Comparison of ENCODE assay signal across 9 cellular contexts in genomic region chr15:62895905-62896316, GRCh38.
DNase-seq lines count a peak whose midpoint lies in the region; ATAC-seq, FAIRE-seq and TF ChIP-seq lines count a peak whose summit lies in the region.
"Had no signal": no experiment of that assay in that cellular context is flagged by ENCODE, and none has a peak within 500 bp of the region (broad histone marks: within the 10 kb centered on the region; RNA-seq: fewer than 3 reads in every experiment).

No MANE protein-coding gene starts in this region.

- ATAC-seq in K562, result no peak

- POLR2A ChIA-PET in K562 (lab: Yijun Ruan, JAX), result interaction anchor here (0.9 kb wide), 1 partner anchor 17 kb away, joined by 3 read pairs; no protein-coding TSS in a partner anchor

- no peak for TF ChIP-seq RAD21 in K562 (CRISPR knock-in tag; conservative IDR thresholded peaks at IDR 0.05 in 1 of 2, IDR thresholded peaks at IDR 0.05 in 1 of 2)

- no peak for TF ChIP-seq EP300 in K562 (IDR thresholded peaks at IDR 0.05; ENCODE audit: low read length)

- no peaks in the 10 kb centered on the region for H3K9me3 ChIP-seq in K562 (replicated peaks; ENCODE audit: control insufficient read depth, insufficient read depth, low read depth, low read length)
- no peaks in the 10 kb centered on the region for H3K9me3 ChIP-seq in stomach smooth muscle (ENCODE audit: control insufficient read depth in 2 of 2, low read length in 2 of 2)

- no peaks in the 10 kb centered on the region for H4K20me1 ChIP-seq in K562 (replicated peaks; ENCODE audit: control insufficient read depth, insufficient read depth, low read length)

- CTCF ChIA-PET in K562 (lab: Yijun Ruan, JAX; ENCODE audit: low intra/inter-chr PET ratio), result no interaction called here

- H3K36me3 ChIP-seq in K562 (ENCODE audit: control insufficient read depth, insufficient read depth, low read length), result no peaks in the 10 kb centered on the region
- H3K36me3 ChIP-seq in stomach smooth muscle (ENCODE audit: control insufficient read depth in 2 of 2, insufficient read depth in 2 of 2, low read length in 2 of 2), result no peaks in the 10 kb centered on the region

- no TSS peak for BruUV-seq in K562 (replicated peaks; lab: Mats Ljungman, UMichigan)

- H3K4me3 ChIP-seq in K562 (no peak overlapping the region), stomach smooth muscle (ENCODE audit: low read length in 2 of 2) (no peak overlapping the region), lower leg skin (ENCODE audit: low read depth, poor library complexity, severe bottlenecking) (no peak overlapping the region)

- in situ Hi-C loops in K562 (cut with MboI), result no loop called here

- H3K27ac ChIP-seq in K562 (ENCODE audit: extremely low read depth, low read depth, low read length) (no peak overlapping the region), stomach smooth muscle (ENCODE audit: low read length) (peak overlapping the region; percentile 100), caudate nucleus (ENCODE audit: low read depth, low read length) (no peak overlapping the region)

- no peaks in the 10 kb centered on the region for H3K79me2 ChIP-seq in K562 (ENCODE audit: control insufficient read depth, insufficient read depth, low read length)

- WGBS in K562 (ENCODE audit: insufficient coverage, low coverage, missing lambda C conversion rate), result 6% methylated on average over 1 of the region's 1 CpG
- 71 to 75% methylated on average over 1 of the region's 1 CpG for WGBS in lower leg skin, 2 donors

- TF ChIP-seq CTCF in K562 (IDR thresholded peaks at IDR 0.05 in 2 of 3, conservative IDR thresholded peaks at IDR 0.05 in 1 of 3; ENCODE audit: insufficient read depth in 2 of 3, low read depth in 1 of 3, low read length in 3 of 3) (no peak), lower leg skin (IDR thresholded peaks at IDR 0.05) (no peak)

- H3K4me2 ChIP-seq in K562 (ENCODE audit: insufficient read depth, low read length), result no peak overlapping the region

- H3K27me3 ChIP-seq in K562 (ENCODE audit: control insufficient read depth in 2 of 2, insufficient read depth in 2 of 2, low read length in 2 of 2), result peaks cover 9 to 21% of the 10 kb centered on the region in 2 experiments; a peak in 4 of 5 replicates
- H3K27me3 ChIP-seq in stomach smooth muscle (ENCODE audit: control insufficient read depth in 1 of 2, insufficient read depth in 2 of 2, low read length in 2 of 2), result no peaks in the 10 kb centered on the region

- H3K9me1 ChIP-seq in K562 (ENCODE audit: control insufficient read depth, insufficient read depth, low read length), result peaks cover 3% of the 10 kb centered on the region

- peaks cover 4 to 10% of the 10 kb centered on the region in 2 experiments; a peak in 4 of 5 replicates for H3K4me1 ChIP-seq in K562 (replicated peaks in 1 of 2; ENCODE audit: control insufficient read depth in 2 of 2, insufficient read depth in 2 of 2, low read length in 2 of 2)
- H3K4me1 ChIP-seq in stomach smooth muscle (ENCODE audit: control insufficient read depth, insufficient read depth, low read length), result peaks cover 65% of the 10 kb centered on the region

- intact Hi-C loops in K562 (cut with micrococcal nuclease), result no loop called here
- intact Hi-C loops in lower leg skin (cut with DNase I; ENCODE audit: low total_unique reads), result no loop called here

- no peak for TF ChIP-seq POLR2A in K562 (conservative IDR thresholded peaks at IDR 0.05)
- TF ChIP-seq POLR2A in lower leg skin (IDR thresholded peaks at IDR 0.05), result no peak

- no peak for FAIRE-seq in K562 (lab: Jason Lieb, UNC)

- peak; percentile 67 for DNase-seq in HS-5 (ENCODE audit: low read depth)
- DNase-seq in K562 (ENCODE audit: extremely low read depth in 1 of 4, low spot score in 3 of 4), result no peak
- peak; percentile 91 for DNase-seq in iris pigment epithelial cell (ENCODE audit: low read depth)
- DNase-seq in SIG-M5 treated with dmso at 0.1 percent for 504 hours (lab: John Stamatoyannopoulos, UW; ENCODE audit: unreplicated experiment), result no peak
- DNase-seq in lower leg skin (ENCODE audit: low spot score in 2 of 2), result no peak
- DNase-seq in NCI-H446 treated with DMSO at 0.1 percent for 48 hours (lab: John Stamatoyannopoulos, UW), result no peak
- DNase-seq in caudate nucleus (lab: John Stamatoyannopoulos, UW), result no peak
- DNase-seq: NK-92 treated with Interleukin-12 subunit alpha and Interleukin-12 subunit beta, amount 100 ng/mL, for 24 hours had no signal

- H3K9ac ChIP-seq in K562 (ENCODE audit: insufficient read depth in 1 of 2, low read depth in 2 of 2, low read length in 2 of 2), result no peak overlapping the region
- peak overlapping the region; percentile 68 to 74 for H3K9ac ChIP-seq in stomach smooth muscle (ENCODE audit: low read length in 2 of 2)

- H2AFZ ChIP-seq in K562 (ENCODE audit: low read depth, low read length), result no peak overlapping the region

TF ChIP-seq in K562, 482 proteins besides CTCF, POLR2A, EP300 and RAD21:
- TF ChIP-seq ATF3 (IDR thresholded peaks at IDR 0.05), result 0 out of 2 replicates have a peak, but pooled peaks have one; percentile 16
- no peak for TF ChIP-seq ATF3 (CRISPR knock-in tag; conservative IDR thresholded peaks at IDR 0.05)
- no peak for TF ChIP-seq CEBPG (CRISPR knock-in tag; IDR thresholded peaks at IDR 0.05)
- peak; percentile 32 to 52; a peak in 2 of 4 replicates for TF ChIP-seq CEBPG (tag; conservative IDR thresholded peaks at IDR 0.05 in 1 of 2, IDR thresholded peaks at IDR 0.05 in 1 of 2)
- 0 out of 2 replicates have a peak, but pooled peaks have one; percentile 30 for TF ChIP-seq ETV1 (tag; conservative IDR thresholded peaks at IDR 0.05; ENCODE audit: low read depth)
- TF ChIP-seq HEY1 (CRISPR knock-in tag; IDR thresholded peaks at IDR 0.05; ENCODE audit: borderline replicate concordance), result no peak

Comparison
In these comparisons a context has a peak if more than half of its experiments do, and no peak if none do; other contexts are left out.
1. DNase-seq: peak in HS-5 (single experiment) and iris pigment epithelial cell (single experiment); none in K562 (0 of 4), SIG-M5 treated with dmso at 0.1 percent for 504 hours (single experiment), lower leg skin (0 of 2), NCI-H446 treated with DMSO at 0.1 percent for 48 hours (single experiment) and caudate nucleus (0 of 61).
2. H3K9ac ChIP-seq: peak in stomach smooth muscle (2 of 2); none in K562 (0 of 2).